4 cellular contexts compared by ENCODE assay signal in the genomic region with DNA sequence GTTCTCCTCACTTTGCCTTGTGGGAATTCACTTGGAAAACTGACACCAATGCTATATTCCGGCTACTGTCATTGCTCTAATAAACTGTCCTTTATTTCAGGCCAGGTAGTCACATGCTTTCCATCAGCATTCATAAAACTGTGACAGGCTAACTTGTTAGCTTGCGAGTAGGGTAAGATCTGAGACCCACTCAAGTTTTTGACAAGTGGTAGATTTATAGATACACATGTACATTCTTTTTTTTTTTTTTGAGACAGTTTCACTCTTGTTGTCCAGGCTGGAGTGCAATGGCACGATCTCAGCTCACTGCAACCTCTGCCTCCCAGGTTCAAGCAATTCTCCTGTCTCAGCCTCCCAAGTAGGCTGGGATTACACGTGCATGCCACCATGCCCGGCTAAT. TPM values are rescaled to one million over a fixed set of nuclear protein-coding genes. Genes with fewer than 3 reads are reported as not detected.
DNase-seq lines count a peak whose midpoint lies in the region; ATAC-seq, FAIRE-seq and TF ChIP-seq lines count a peak whose summit lies in the region.
"Not testable (repeated sequence)": the region's sequence is repeated elsewhere in the genome, so short reads cannot be mapped to it uniquely, and the experiment has no call there.

No MANE protein-coding gene starts in this region.

- H3K9me3 Mint-ChIP-seq in activated naive CD4-positive, alpha-beta T cell treated with anti-CD3 and anti-CD28 coated beads, Interleukin-2, amount 10 ng/mL, durations not matched to agents 7 days and 5 days; memory B cell: not testable (repeated sequence)

- FAIRE-seq in A549 (lab: Jason Lieb, UNC), result not testable (repeated sequence)

- H3K27ac Mint-ChIP-seq in activated naive CD4-positive, alpha-beta T cell treated with anti-CD3 and anti-CD28 coated beads, Interleukin-2, amount 10 ng/mL, durations not matched to agents 7 days and 5 days; memory B cell: not testable (repeated sequence)

- H3K9me2 ChIP-seq in MM.1S (replicated peaks; ENCODE audit: insufficient read depth, low read length), result not testable (repeated sequence)

- not testable (repeated sequence) for H4K20me1 ChIP-seq in MM.1S (ENCODE audit: insufficient read depth, low read length)

- not testable (repeated sequence) for TF ChIP-seq EP300 in A549 (IDR thresholded peaks at IDR 0.05)

- not testable (repeated sequence) for H3K27ac ChIP-seq in A549; MM.1S (ENCODE audit: low read length)

- not testable (repeated sequence) for TF ChIP-seq RAD21 in A549 (conservative IDR thresholded peaks at IDR 0.05 in 1 of 2, IDR thresholded peaks at IDR 0.05 in 1 of 2)

- ATAC-seq in A549; memory B cell (ENCODE audit: low read depth): not testable (repeated sequence)

- H3K36me3 ChIP-seq in MM.1S (replicated peaks; ENCODE audit: insufficient read depth, low read length), result not testable (repeated sequence)

- H3K4me1 ChIP-seq in A549, result peaks cover 13% of the 10 kb centered on the region
- H3K4me1 ChIP-seq in MM.1S (ENCODE audit: low read length), result not testable (repeated sequence)

- 85% methylated on average over 5 of the region's 5 CpGs for WGBS in A549 (ENCODE audit: missing lambda C conversion rate)

- POLR2A ChIA-PET in A549 (lab: Yijun Ruan, JAX), result not testable (repeated sequence)

- H3K79me2 ChIP-seq in MM.1S (ENCODE audit: low read length), result peaks cover 60% of the 10 kb centered on the region

- peaks cover 30% of the 10 kb centered on the region for H3K4me1 Mint-ChIP-seq in activated naive CD4-positive, alpha-beta T cell treated with anti-CD3 and anti-CD28 coated beads, Interleukin-2, amount 10 ng/mL, durations not matched to agents 7 days and 5 days
- peaks cover 11% of the 10 kb centered on the region for H3K4me1 Mint-ChIP-seq in memory B cell

- peak overlapping the region; percentile 97 for H3K4me3 Mint-ChIP-seq in activated naive CD4-positive, alpha-beta T cell treated with anti-CD3 and anti-CD28 coated beads, Interleukin-2, amount 10 ng/mL, durations not matched to agents 7 days and 5 days
- H3K4me3 Mint-ChIP-seq in memory B cell, result peak overlapping the region; percentile 96

- not testable (repeated sequence) for H2AFZ ChIP-seq in MM.1S (ENCODE audit: low read length)

- CTCF ChIA-PET in A549 (lab: Yijun Ruan, JAX), result interaction anchor here (1.1 to 15.7 kb wide), 3 partner anchors 14 to 111 kb away, joined by 3 to 229 read pairs (median 3); no protein-coding TSS in a partner anchor
- CTCF ChIA-PET in activated naive CD4-positive, alpha-beta T cell treated with anti-CD3 and anti-CD28 coated beads, Interleukin-2, amount 10 ng/mL, durations not matched to agents 7 days and 5 days (lab: Charles Lee), result interaction anchor here (1.2 to 3.1 kb wide), 2 partner anchors 19 to 22 kb away, joined by 4 to 14 read pairs; no protein-coding TSS in a partner anchor

- TF ChIP-seq POLR2A in A549 (IDR thresholded peaks at IDR 0.05; ENCODE audit: low read length), result not testable (repeated sequence)

- H3F3A ChIP-seq in MM.1S (ENCODE audit: insufficient read depth, low read length), result not testable (repeated sequence)

- DNase-seq in A549 (ENCODE audit: low read depth in 1 of 2, low spot score in 1 of 2); MM.1S; activated naive CD4-positive, alpha-beta T cell treated with anti-CD3 and anti-CD28 coated beads, Interleukin-2, amount 10 ng/mL, durations not matched to agents 7 days and 5 days; memory B cell (ENCODE audit: low spot score in 2 of 2): not testable (repeated sequence)

- not testable (repeated sequence) for H3K9ac ChIP-seq in MM.1S (ENCODE audit: low read length)

- peak overlapping the region; percentile 91 for H3K4me2 ChIP-seq in A549
- H3K4me2 ChIP-seq in MM.1S (ENCODE audit: low read depth, low read length), result peak overlapping the region; percentile 74; the same call in 1 of the 2 replicates

- not testable (repeated sequence) for H3K27me3 ChIP-seq in MM.1S (replicated peaks; ENCODE audit: insufficient read depth, low read length)

- peaks cover 27% of the 10 kb centered on the region for H3K36me3 Mint-ChIP-seq in activated naive CD4-positive, alpha-beta T cell treated with anti-CD3 and anti-CD28 coated beads, Interleukin-2, amount 10 ng/mL, durations not matched to agents 7 days and 5 days
- H3K36me3 Mint-ChIP-seq in memory B cell, result not testable (repeated sequence)

- peak overlapping the region; percentile 57; the same call in 2 of the 3 replicates for H3K4me3 ChIP-seq in A549
- H3K4me3 ChIP-seq in MM.1S (ENCODE audit: low read length), result not testable (repeated sequence)

- TF ChIP-seq CTCF in A549 (IDR thresholded peaks at IDR 0.05); MM.1S (IDR thresholded peaks at IDR 0.05; ENCODE audit: low read length): not testable (repeated sequence)

- not testable (repeated sequence) for H3K27me3 Mint-ChIP-seq in activated naive CD4-positive, alpha-beta T cell treated with anti-CD3 and anti-CD28 coated beads, Interleukin-2, amount 10 ng/mL, durations not matched to agents 7 days and 5 days; memory B cell

- not testable (repeated sequence) for H3K9me3 ChIP-seq in A549; MM.1S (replicated peaks; ENCODE audit: insufficient read depth, low read length)

RNA-seq across cellular contexts. Expression of a gene that starts 1.7 kb away (rescaled TPM):
- polyA plus RNA-seq in A549 (2011; rRNA removed) (90.4 and 103 TPM in 2 replicates), A549 (2017; fragmentation: RNase III; extraction: RNeasy Plus Mini Kit Qiagen cat#74134 plus additional on column Dnase treatment) (78.7 to 91.0 TPM (median 82.8 TPM) in 3 replicates)
- polyA plus RNA-seq in A549 (2012; cell fraction: cytosol; rRNA removed), result 79.0 and 87.3 TPM in 2 replicates
- polyA plus RNA-seq in A549 (2012; cell fraction: nucleus; rRNA removed), result 107 and 135 TPM in 2 replicates
- polyA minus RNA-seq in A549 (2011; rRNA and poly(A)+ RNA removed), result 82.5 and 94.8 TPM in 2 replicates

RNA-seq across cellular contexts. Expression of a gene that starts 5.9 kb away (rescaled TPM):
- polyA plus RNA-seq in A549 (2011; rRNA removed) (48.3 and 57.4 TPM in 2 replicates), A549 (2017; fragmentation: RNase III; extraction: RNeasy Plus Mini Kit Qiagen cat#74134 plus additional on column Dnase treatment) (22.8 to 26.1 TPM (median 25.9 TPM) in 3 replicates)
- polyA plus RNA-seq in A549 (2012; cell fraction: cytosol; rRNA removed), result 21.9 and 26.3 TPM in 2 replicates
- polyA plus RNA-seq in A549 (2012; cell fraction: nucleus; rRNA removed), result 22.0 and 27.8 TPM in 2 replicates
- polyA minus RNA-seq in A549 (2011; rRNA and poly(A)+ RNA removed), result 71.1 and 77.7 TPM in 2 replicates

RNA-seq across cellular contexts. Expression of a gene that starts 15.2 kb away (rescaled TPM):
- 8.5 and 14.0 TPM in 2 replicates for polyA plus RNA-seq in A549 (2011; rRNA removed)
- polyA plus RNA-seq in A549 (2012; cell fraction: cytosol; rRNA removed), result 9.4 and 12.9 TPM in 2 replicates
- polyA plus RNA-seq in A549 (2012; cell fraction: nucleus; rRNA removed), result 34.4 and 36.3 TPM in 2 replicates
- 8.0 to 10.9 TPM (median 10.6 TPM) in 3 replicates for polyA plus RNA-seq in A549 (2017; fragmentation: RNase III; extraction: RNeasy Plus Mini Kit Qiagen cat#74134 plus additional on column Dnase treatment)
- polyA minus RNA-seq in A549 (2011; rRNA and poly(A)+ RNA removed), result 7.4 and 11.9 TPM in 2 replicates

RNA-seq across cellular contexts. Expression of a gene that starts 22.2 kb away (rescaled TPM):
- polyA plus RNA-seq in A549 (2011; rRNA removed), result 287 and 366 TPM in 2 replicates
- polyA plus RNA-seq in A549 (2012; cell fraction: cytosol; rRNA removed), result 318 and 381 TPM in 2 replicates
- 260 and 338 TPM in 2 replicates for polyA plus RNA-seq in A549 (2012; cell fraction: nucleus; rRNA removed)
- polyA plus RNA-seq in A549 (2017; fragmentation: RNase III; extraction: RNeasy Plus Mini Kit Qiagen cat#74134 plus additional on column Dnase treatment), result 182 to 199 TPM (median 189 TPM) in 3 replicates
- polyA minus RNA-seq in A549 (2011; rRNA and poly(A)+ RNA removed), result 111 and 217 TPM in 2 replicates

RNA-seq across cellular contexts. Expression of a gene that starts 33.5 kb away (rescaled TPM):
- polyA plus RNA-seq in A549 (2011; rRNA removed), result 0.16 and 0.67 TPM in 2 replicates
- polyA plus RNA-seq in A549 (2012; cell fraction: cytosol; rRNA removed), result 0.10 and 0.25 TPM in 2 replicates
- polyA plus RNA-seq in A549 (2012; cell fraction: nucleus; rRNA removed), result 0.29 and 0.95 TPM in 2 replicates
- not detected in 3 replicates for polyA plus RNA-seq in A549 (2017; fragmentation: RNase III; extraction: RNeasy Plus Mini Kit Qiagen cat#74134 plus additional on column Dnase treatment)
- polyA minus RNA-seq in A549 (2011; rRNA and poly(A)+ RNA removed), result 0.58 TPM in 1 of 2 replicates, not detected in the other
